In genomic region chr1:94698759-94699502, GRCh38 we compare ENCODE assay signal across 13 cellular contexts.
A peak's percentile ranks its signal among the peaks of the same experiment; 100 is the strongest.
DNase-seq lines count a peak whose midpoint lies in the region; ATAC-seq, FAIRE-seq and TF ChIP-seq lines count a peak whose summit lies in the region.
"Had no signal": no experiment of that assay in that cellular context is flagged by ENCODE, and none has a peak within 500 bp of the region (broad histone marks: within the 10 kb centered on the region; RNA-seq: fewer than 3 reads in every experiment).

No MANE protein-coding gene starts in this region.

- CTCF ChIA-PET in A549 (lab: Yijun Ruan, JAX), result interaction anchor here (0.6 to 2.3 kb wide), 9 partner anchors 9 to 155 kb away, joined by 3 to 9 read pairs (median 4); no protein-coding TSS in a partner anchor

- peak overlapping the region; percentile 58 to 75; a peak in 5 of 6 replicates for H3K27ac ChIP-seq in A549

- H3K4me3 ChIP-seq in A549 (no peak overlapping the region), foreskin fibroblast (ENCODE audit: low read depth in 1 of 2, low read length in 2 of 2) (no peak overlapping the region)

- H3K4me1 Mint-ChIP-seq in stimulated activated naive B cell treated with anti-CD40 and anti-IgM and Interleukin-4, amounts not matched to agents 10 μg/mL and 1 μg/mL and 100 μg/mL, for 72 hours, result no peaks in the 10 kb centered on the region
- H3K4me1 Mint-ChIP-seq: activated naive CD8-positive, alpha-beta T cell treated with anti-CD3 and anti-CD28 coated beads, Interleukin-2, amount 50 U/mL, for 24 hours had no signal

- no peak; a peak in 2 of 5 replicates for TF ChIP-seq RAD21 in A549 (conservative IDR thresholded peaks at IDR 0.05 in 1 of 2, IDR thresholded peaks at IDR 0.05 in 1 of 2)

- 16% methylated on average over 3 of the region's 3 CpGs for WGBS in A549 (ENCODE audit: missing lambda C conversion rate)

- no peak for FAIRE-seq in A549 (lab: Jason Lieb, UNC)

- ATAC-seq in A549, result peak; percentile 47 to 81; a peak in 4 of 6 replicates
- ATAC-seq in SK-N-SH treated with all-trans-retinoic acid at 6 μM for 48 hours, result peak; percentile 79
- no peak for ATAC-seq in stimulated activated naive B cell treated with anti-CD40 and anti-IgM and Interleukin-4, amounts not matched to agents 10 μg/mL and 1 μg/mL and 100 μg/mL, for 72 hours (replicated peaks)
- ATAC-seq in HG03139 (IDR thresholded peaks at IDR 0.05; ENCODE audit: unreplicated experiment), result no peak
- ATAC-seq: activated naive CD8-positive, alpha-beta T cell treated with anti-CD3 and anti-CD28 coated beads, Interleukin-2, amount 50 U/mL, for 24 hours; natural killer cell treated with Interleukin-12 subunit alpha and Interleukin-12 subunit beta and Interleukin-15 and Interleukin-18, amount 100 ng/mL, for 72 hours had no signal

- peaks cover 23% of the 10 kb centered on the region for H3K4me1 ChIP-seq in A549

- TF ChIP-seq EP300 in A549 (IDR thresholded peaks at IDR 0.05), result no peak

- DNase-seq in A549 (ENCODE audit: low read depth in 1 of 2, low spot score in 1 of 2) (peak; percentile 6 to 41), HCEC 1CT (peak; percentile 82), foreskin fibroblast (peak; percentile 67 to 77), dedifferentiated amniotic fluid mesenchymal stem cell (ENCODE audit: extremely low spot score) (no peak), NCI-H1930 (lab: John Stamatoyannopoulos, UW) (no peak)
- DNase-seq in stimulated activated naive B cell treated with anti-CD40 and anti-IgM and Interleukin-4, amounts not matched to agents 10 μg/mL and 1 μg/mL and 100 μg/mL, for 72 hours, result no peak
- DNase-seq: activated CD8-positive, alpha-beta memory T cell treated with anti-CD3 and anti-CD28 coated beads, Interleukin-2, amount 50 U/mL, for 48 hours; activated naive CD8-positive, alpha-beta T cell treated with anti-CD3 and anti-CD28 coated beads, Interleukin-2, amount 50 U/mL, for 24 hours; GDM1; NCI-H2029 had no signal

- no peaks in the 10 kb centered on the region for H3K9me3 Mint-ChIP-seq in stimulated activated naive B cell treated with anti-CD40 and anti-IgM and Interleukin-4, amounts not matched to agents 10 μg/mL and 1 μg/mL and 100 μg/mL, for 72 hours
- H3K9me3 Mint-ChIP-seq: activated naive CD8-positive, alpha-beta T cell treated with anti-CD3 and anti-CD28 coated beads, Interleukin-2, amount 50 U/mL, for 24 hours; natural killer cell treated with Interleukin-12 subunit alpha and Interleukin-12 subunit beta and Interleukin-15 and Interleukin-18, amount 100 ng/mL, for 72 hours had no signal

- H3K27ac Mint-ChIP-seq in stimulated activated naive B cell treated with anti-CD40 and anti-IgM and Interleukin-4, amounts not matched to agents 10 μg/mL and 1 μg/mL and 100 μg/mL, for 72 hours, result no peak overlapping the region
- H3K27ac Mint-ChIP-seq: activated naive CD8-positive, alpha-beta T cell treated with anti-CD3 and anti-CD28 coated beads, Interleukin-2, amount 50 U/mL, for 24 hours; natural killer cell treated with Interleukin-12 subunit alpha and Interleukin-12 subunit beta and Interleukin-15 and Interleukin-18, amount 100 ng/mL, for 72 hours had no signal

- peak overlapping the region; percentile 49 for H3K4me2 ChIP-seq in A549

- H3K36me3 Mint-ChIP-seq in stimulated activated naive B cell treated with anti-CD40 and anti-IgM and Interleukin-4, amounts not matched to agents 10 μg/mL and 1 μg/mL and 100 μg/mL, for 72 hours, result no peaks in the 10 kb centered on the region
- H3K36me3 Mint-ChIP-seq: natural killer cell treated with Interleukin-12 subunit alpha and Interleukin-12 subunit beta and Interleukin-15 and Interleukin-18, amount 100 ng/mL, for 72 hours had no signal

- H3K9me3 ChIP-seq in A549, result no peaks in the 10 kb centered on the region

- no peak for TF ChIP-seq POLR2A in A549 (IDR thresholded peaks at IDR 0.05; ENCODE audit: low read length)

- H3K27me3 Mint-ChIP-seq in stimulated activated naive B cell treated with anti-CD40 and anti-IgM and Interleukin-4, amounts not matched to agents 10 μg/mL and 1 μg/mL and 100 μg/mL, for 72 hours, result peaks cover 5 to 26% of the 10 kb centered on the region in 2 donors

- POLR2A ChIA-PET in A549 (lab: Yijun Ruan, JAX), result no interaction called here

- H3K4me3 Mint-ChIP-seq in stimulated activated naive B cell treated with anti-CD40 and anti-IgM and Interleukin-4, amounts not matched to agents 10 μg/mL and 1 μg/mL and 100 μg/mL, for 72 hours, result no peak overlapping the region
- H3K4me3 Mint-ChIP-seq: activated naive CD8-positive, alpha-beta T cell treated with anti-CD3 and anti-CD28 coated beads, Interleukin-2, amount 50 U/mL, for 24 hours; natural killer cell treated with Interleukin-12 subunit alpha and Interleukin-12 subunit beta and Interleukin-15 and Interleukin-18, amount 100 ng/mL, for 72 hours had no signal

- TF ChIP-seq CTCF in A549 (IDR thresholded peaks at IDR 0.05) (no peak), foreskin fibroblast (IDR thresholded peaks at IDR 0.05; ENCODE audit: low read depth, low read length) (peak; percentile 5)

TF ChIP-seq in A549, 52 proteins besides CTCF, POLR2A, EP300 and RAD21:
- TF ChIP-seq GATA3 (IDR thresholded peaks at IDR 0.05; ENCODE audit: borderline replicate concordance) (peak; percentile 27; the same call in 1 of the 2 replicates), RARB (CRISPR knock-in tag; IDR thresholded peaks at IDR 0.05) (no peak), KDM5A (IDR thresholded peaks at IDR 0.05) (no peak), CEBPB (IDR thresholded peaks at IDR 0.05) (0 out of 4 replicates have a peak, but pooled peaks of 1 of the 2 experiments have one; percentile 9), HMGXB4 (CRISPR knock-in tag; IDR thresholded peaks at IDR 0.05; ENCODE audit: borderline replicate concordance) (no peak), FOSB (CRISPR knock-in tag; IDR thresholded peaks at IDR 0.05) (no peak), ZFP36 (IDR thresholded peaks at IDR 0.05; ENCODE audit: borderline replicate concordance, partially characterized antibody) (no peak), ZNF302 (CRISPR knock-in tag; IDR thresholded peaks at IDR 0.05) (no peak), JUNB (IDR thresholded peaks at IDR 0.05) (peak; percentile 26; the same call in 1 of the 2 replicates)

TF ChIP-seq in SK-N-SH treated with all-trans-retinoic acid at 6 μM for 48 hours, 23 proteins besides CTCF, POLR2A, EP300 and RAD21:
- no peak for TF ChIP-seq TCF4 (CRISPR knock-in tag; IDR thresholded peaks at IDR 0.05; ENCODE audit: borderline replicate concordance)
- no peak for TF ChIP-seq GLIS3 (CRISPR knock-in tag; IDR thresholded peaks at IDR 0.05)
- TF ChIP-seq ZFP30 (CRISPR knock-in tag; IDR thresholded peaks at IDR 0.05), result no peak
- TF ChIP-seq CSDC2 (CRISPR knock-in tag; IDR thresholded peaks at IDR 0.05), result no peak
- TF ChIP-seq TSHZ2 (CRISPR knock-in tag; IDR thresholded peaks at IDR 0.05), result no peak
- no peak for TF ChIP-seq OSR1 (CRISPR knock-in tag; IDR thresholded peaks at IDR 0.05)

Comparison
In these comparisons a context has a peak if more than half of its experiments do, and no peak if none do; other contexts are left out.
1. ATAC-seq: peak in A549 (2 of 2) and SK-N-SH treated with all-trans-retinoic acid at 6 μM for 48 hours (single experiment); none in stimulated activated naive B cell treated with anti-CD40 and anti-IgM and Interleukin-4, amounts not matched to agents 10 μg/mL and 1 μg/mL and 100 μg/mL, for 72 hours (0 of 2) and HG03139 (single experiment).
2. DNase-seq: peak in A549 (2 of 2), HCEC 1CT (single experiment) and foreskin fibroblast (2 of 2); none in dedifferentiated amniotic fluid mesenchymal stem cell (single experiment), stimulated activated naive B cell treated with anti-CD40 and anti-IgM and Interleukin-4, amounts not matched to agents 10 μg/mL and 1 μg/mL and 100 μg/mL, for 72 hours (single experiment) and NCI-H1930 (0 of 2).